2 cellular contexts compared by ENCODE assay signal in genomic region chr10:124912487-124912886, GRCh38.
TF ChIP-seq lines count a peak whose summit lies in the region.

No MANE protein-coding gene starts in this region.

TF ChIP-seq in IMR-90, 13 proteins besides CTCF, POLR2A, EP300 and RAD21:
- TF ChIP-seq ELK1 (IDR thresholded peaks at IDR 0.05; ENCODE audit: borderline replicate concordance, low read depth, low read length) (no peak), FOS (IDR thresholded peaks at IDR 0.05; ENCODE audit: low read depth, low read length) (no peak), BHLHE40 (IDR thresholded peaks at IDR 0.05; ENCODE audit: low read depth, low read length) (no peak), MAZ (IDR thresholded peaks at IDR 0.05; ENCODE audit: borderline replicate concordance, low read depth, low read length) (no peak), RFX5 (IDR thresholded peaks at IDR 0.05; ENCODE audit: low read depth, low read length) (no peak), CHD1 (IDR thresholded peaks at IDR 0.05; ENCODE audit: low read depth, low read length) (no peak), RCOR1 (IDR thresholded peaks at IDR 0.05; ENCODE audit: insufficient replicate concordance, low read length) (no peak)
TF ChIP-seq in IMR-90: peak in this region for 0.

TF ChIP-seq in K562, 482 proteins besides CTCF, POLR2A, EP300 and RAD21:
- no peak for TF ChIP-seq XRCC4 (IDR thresholded peaks at IDR 0.05; ENCODE audit: extremely low read depth, insufficient read depth, insufficient read length)
- no peak for TF ChIP-seq MCM3 (IDR thresholded peaks at IDR 0.05)
- no peak for TF ChIP-seq ZNF347 (CRISPR knock-in tag; IDR thresholded peaks at IDR 0.05; ENCODE audit: low read depth)
- TF ChIP-seq E2F1 (CRISPR knock-in tag; IDR thresholded peaks at IDR 0.05): no peak
- TF ChIP-seq SIX5 (IDR thresholded peaks at IDR 0.05; ENCODE audit: borderline replicate concordance in 1 of 2, insufficient read depth in 1 of 2, low read depth in 1 of 2, low read length in 2 of 2): no peak
- no peak for TF ChIP-seq SUPT5H (IDR thresholded peaks at IDR 0.05)
- TF ChIP-seq ZNF133 (CRISPR knock-in tag; IDR thresholded peaks at IDR 0.05): no peak
- TF ChIP-seq FOXA1 (IDR thresholded peaks at IDR 0.05; ENCODE audit: borderline replicate concordance): no peak
- no peak for TF ChIP-seq ZBTB2 (IDR thresholded peaks at IDR 0.05)
- no peak for TF ChIP-seq ATF7 (IDR thresholded peaks at IDR 0.05)
- TF ChIP-seq CHD1 (IDR thresholded peaks at IDR 0.05; ENCODE audit: low read length): no peak
- no peak for TF ChIP-seq ZNF785 (CRISPR knock-in tag; IDR thresholded peaks at IDR 0.05)
- no peak for TF ChIP-seq FOXO4 (CRISPR knock-in tag; IDR thresholded peaks at IDR 0.05)
- no peak for TF ChIP-seq DNMT1 (IDR thresholded peaks at IDR 0.05)
- TF ChIP-seq HOMEZ (CRISPR knock-in tag; IDR thresholded peaks at IDR 0.05): no peak
- no peak for TF ChIP-seq CAMTA2 (CRISPR knock-in tag; conservative IDR thresholded peaks at IDR 0.05)
- TF ChIP-seq TAL1 (IDR thresholded peaks at IDR 0.05): no peak
